Comparison of ENCODE assay signal across 9 cellular contexts in the genomic region with DNA sequence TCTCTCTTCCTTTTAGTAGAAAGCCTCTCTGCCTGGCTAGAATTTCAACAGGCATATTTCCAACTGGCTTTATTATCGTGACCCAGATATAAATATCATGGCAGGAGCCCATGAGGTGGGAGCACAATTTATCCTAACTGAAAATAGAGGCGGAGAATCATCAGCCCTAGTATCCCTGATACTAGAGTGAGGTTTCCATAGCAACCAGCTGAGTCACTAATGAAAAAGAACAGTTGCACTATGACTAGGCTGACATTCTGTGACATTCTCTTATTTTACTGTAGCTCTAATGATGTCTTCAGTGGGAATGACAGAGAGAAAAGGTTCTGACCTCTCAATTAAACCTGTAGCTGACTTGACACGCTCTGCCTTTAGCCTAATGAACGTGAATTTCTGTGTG.
A peak's percentile ranks its signal among the peaks of the same experiment; 100 is the strongest.
DNase-seq lines count a peak whose midpoint lies in the region; ATAC-seq, FAIRE-seq and TF ChIP-seq lines count a peak whose summit lies in the region.
"Had no signal": no experiment of that assay in that cellular context is flagged by ENCODE, and none has a peak within 500 bp of the region (broad histone marks: within the 10 kb centered on the region; RNA-seq: fewer than 3 reads in every experiment).

No MANE protein-coding gene starts in this region.

- no peak overlapping the region for H3K4me2 ChIP-seq in GM12878 (ENCODE audit: control insufficient read depth, insufficient read depth)

- SMC1A ChIA-PET in GM12878 (lab: Charles Lee; ENCODE audit: uncharacterized antibody, unreplicated experiment), result no interaction called here

- no peaks in the 10 kb centered on the region for H3K27me3 ChIP-seq in GM12878 (replicated peaks in 1 of 2; ENCODE audit: control insufficient read depth in 2 of 2, insufficient read depth in 2 of 2, low read length in 1 of 2)
- no peaks in the 10 kb centered on the region for H3K27me3 ChIP-seq in testis
- no peaks in the 10 kb centered on the region for H3K27me3 ChIP-seq in uterus

- no peaks in the 10 kb centered on the region for H3K36me3 Mint-ChIP-seq in activated CD4-positive, alpha-beta T cell treated with anti-CD3 and anti-CD28 coated beads, Interleukin-2, amount 10 ng/mL, durations not matched to agents 24 days and 14 days (ENCODE audit: low read depth)

- in situ Hi-C loops in GM12878 (cut with MboI), result no loop called here

- H3K4me1 ChIP-seq in GM12878 (ENCODE audit: control insufficient read depth, insufficient read depth, low read length), result peaks cover 9% of the 10 kb centered on the region
- H3K4me1 ChIP-seq in testis, result no peaks in the 10 kb centered on the region
- H3K4me1 ChIP-seq in uterus, result no peaks in the 10 kb centered on the region

- no peak overlapping the region for H3K4me3 ChIP-seq in GM12878
- no peak overlapping the region for H3K4me3 ChIP-seq in testis
- H3K4me3 ChIP-seq in uterus, result no peak overlapping the region

- no peak for TF ChIP-seq EP300 in GM12878 (IDR thresholded peaks at IDR 0.05; ENCODE audit: borderline replicate concordance in 1 of 2, control insufficient read depth in 1 of 2, low read depth in 2 of 2, low read length in 2 of 2)

- H3K9me3 ChIP-seq in GM12878 (replicated peaks; ENCODE audit: control insufficient read depth, insufficient read depth, low read length) (no peaks in the 10 kb centered on the region), testis (no peaks in the 10 kb centered on the region), uterus (no peaks in the 10 kb centered on the region)

- peaks cover 14% of the 10 kb centered on the region for H3K27me3 Mint-ChIP-seq in activated CD4-positive, alpha-beta T cell treated with anti-CD3 and anti-CD28 coated beads, Interleukin-2, amount 10 ng/mL, durations not matched to agents 24 days and 14 days

- POLR2A ChIA-PET in GM12878 (lab: Charles Lee), result no interaction called here

- H2AFZ ChIP-seq in GM12878 (ENCODE audit: control insufficient read depth, low read depth, low read length), result no peak overlapping the region

- no peaks in the 10 kb centered on the region for H4K20me1 ChIP-seq in GM12878 (ENCODE audit: control insufficient read depth, insufficient read depth)

- no peak overlapping the region for H3K27ac Mint-ChIP-seq in activated CD4-positive, alpha-beta T cell treated with anti-CD3 and anti-CD28 coated beads, Interleukin-2, amount 10 ng/mL, durations not matched to agents 24 days and 14 days

- DNase-seq in activated CD4-positive, alpha-beta T cell treated with anti-CD3 and anti-CD28 coated beads, Interleukin-2, amount 10 ng/mL, durations not matched to agents 24 days and 14 days, result no peak
- no peak for DNase-seq in activated CD4-positive, alpha-beta T cell treated with anti-CD3 and anti-CD28 coated beads, Interleukin-2, amount 50 U/mL, for 4 hours
- no peak for DNase-seq in GM12878 (ENCODE audit: low read depth, low spot score)
- peak; percentile 37 for DNase-seq in smooth muscle cell of the brain vasculature (ENCODE audit: low read depth, low spot score)
- no peak for DNase-seq in testis
- no peak for DNase-seq in uterus
- DNase-seq in NCI-H1436 (lab: John Stamatoyannopoulos, UW), result no peak
- DNase-seq: DND-41 had no signal

- 63% methylated on average over 4 of the region's 4 CpGs for WGBS in GM12878 (ENCODE audit: insufficient coverage, insufficient replicate concordance, low lambda C conversion rate, missing lambda C conversion rate)
- WGBS in testis, 2 donors, result 51 to 64% methylated on average over 4 of the region's 4 CpGs

- TF ChIP-seq POLR2A in GM12878 (IDR thresholded peaks at IDR 0.05; ENCODE audit: low read depth, low read length) (no peak), testis (IDR thresholded peaks at IDR 0.05) (no peak), uterus (IDR thresholded peaks at IDR 0.05) (no peak)

- no peaks in the 10 kb centered on the region for H3K79me2 ChIP-seq in GM12878 (ENCODE audit: control insufficient read depth, insufficient read depth, low read length)

- no peaks in the 10 kb centered on the region for H3K9me3 Mint-ChIP-seq in activated CD4-positive, alpha-beta T cell treated with anti-CD3 and anti-CD28 coated beads, Interleukin-2, amount 10 ng/mL, durations not matched to agents 24 days and 14 days

- RAD21 ChIA-PET in GM12878 (lab: Charles Lee; ENCODE audit: unreplicated experiment), result no interaction called here

- peaks cover 14% of the 10 kb centered on the region for H3K4me1 Mint-ChIP-seq in activated CD4-positive, alpha-beta T cell treated with anti-CD3 and anti-CD28 coated beads, Interleukin-2, amount 10 ng/mL, durations not matched to agents 24 days and 14 days

- H3K36me3 ChIP-seq in GM12878 (ENCODE audit: control insufficient read depth in 2 of 2, insufficient read depth in 2 of 2, low read length in 1 of 2), result no peaks in the 10 kb centered on the region
- H3K36me3 ChIP-seq in testis (ENCODE audit: low read depth, missing control alignments), result no peaks in the 10 kb centered on the region
- H3K36me3 ChIP-seq in uterus, result no peaks in the 10 kb centered on the region

- TF ChIP-seq CTCF in GM12878 (IDR thresholded peaks at IDR 0.05 in 2 of 3, conservative IDR thresholded peaks at IDR 0.05 in 1 of 3; ENCODE audit: control insufficient read depth in 2 of 3, extremely low read depth in 1 of 3, insufficient read depth in 1 of 3, low read depth in 3 of 3, low read length in 3 of 3) (no peak), testis (IDR thresholded peaks at IDR 0.05) (no peak), uterus (IDR thresholded peaks at IDR 0.05) (no peak)

- no peak overlapping the region for H3K9ac ChIP-seq in GM12878 (ENCODE audit: control insufficient read depth, insufficient read depth, low read length)

- no TSS peak for BruUV-seq in GM12878 (replicated peaks; lab: Mats Ljungman, UMichigan)

- FAIRE-seq in GM12878 (lab: Jason Lieb, UNC), result no peak

- TF ChIP-seq RAD21 in GM12878 (IDR thresholded peaks at IDR 0.05; ENCODE audit: insufficient read depth, low read depth, low read length), result no peak

- ATAC-seq in HG03432 (IDR thresholded peaks at IDR 0.05; ENCODE audit: unreplicated experiment) (peak; percentile 67), GM12878 (peak; percentile 77)

- CTCF ChIA-PET in GM12878 (lab: Yijun Ruan, JAX), result interaction anchor here (2.1 kb wide), 1 partner anchor 30 kb away, joined by 6 read pairs; no protein-coding TSS in a partner anchor

- H3K27ac ChIP-seq in GM12878 (ENCODE audit: control insufficient read depth, insufficient read depth), result no peak overlapping the region
- no peak overlapping the region for H3K27ac ChIP-seq in testis
- H3K27ac ChIP-seq in uterus, result no peak overlapping the region

- peak overlapping the region; percentile 11 for H3K4me3 Mint-ChIP-seq in activated CD4-positive, alpha-beta T cell treated with anti-CD3 and anti-CD28 coated beads, Interleukin-2, amount 10 ng/mL, durations not matched to agents 24 days and 14 days

- intact Hi-C loops in activated CD4-positive, alpha-beta T cell treated with anti-CD3 and anti-CD28 coated beads, Interleukin-2, amount 10 ng/mL, durations not matched to agents 24 days and 14 days (cut with micrococcal nuclease), result loop anchor here (1.0 kb wide), 1 partner anchor 29 kb away; no protein-coding TSS in a partner anchor
- intact Hi-C loops in GM12878 (cut with micrococcal nuclease; ENCODE audit: unreplicated experiment) (no loop called here), testis (cut with DNase I; ENCODE audit: low total_unique reads) (no loop called here), uterus (cut with DNase I; ENCODE audit: low total_unique reads) (no loop called here)

TF ChIP-seq in GM12878, 131 proteins besides CTCF, POLR2A, EP300 and RAD21 (continues in another document):
- TF ChIP-seq IKZF2 (IDR thresholded peaks at IDR 0.05), result 0 out of 4 replicates have a peak, but pooled peaks of 1 of the 2 experiments have one; percentile 11
- TF ChIP-seq TCF12 (IDR thresholded peaks at IDR 0.05; ENCODE audit: low read depth, low read length), result no peak
- no peak for TF ChIP-seq SIX5 (IDR thresholded peaks at IDR 0.05; ENCODE audit: low read depth, low read length, severe bottlenecking)
- TF ChIP-seq, protein P1, sequence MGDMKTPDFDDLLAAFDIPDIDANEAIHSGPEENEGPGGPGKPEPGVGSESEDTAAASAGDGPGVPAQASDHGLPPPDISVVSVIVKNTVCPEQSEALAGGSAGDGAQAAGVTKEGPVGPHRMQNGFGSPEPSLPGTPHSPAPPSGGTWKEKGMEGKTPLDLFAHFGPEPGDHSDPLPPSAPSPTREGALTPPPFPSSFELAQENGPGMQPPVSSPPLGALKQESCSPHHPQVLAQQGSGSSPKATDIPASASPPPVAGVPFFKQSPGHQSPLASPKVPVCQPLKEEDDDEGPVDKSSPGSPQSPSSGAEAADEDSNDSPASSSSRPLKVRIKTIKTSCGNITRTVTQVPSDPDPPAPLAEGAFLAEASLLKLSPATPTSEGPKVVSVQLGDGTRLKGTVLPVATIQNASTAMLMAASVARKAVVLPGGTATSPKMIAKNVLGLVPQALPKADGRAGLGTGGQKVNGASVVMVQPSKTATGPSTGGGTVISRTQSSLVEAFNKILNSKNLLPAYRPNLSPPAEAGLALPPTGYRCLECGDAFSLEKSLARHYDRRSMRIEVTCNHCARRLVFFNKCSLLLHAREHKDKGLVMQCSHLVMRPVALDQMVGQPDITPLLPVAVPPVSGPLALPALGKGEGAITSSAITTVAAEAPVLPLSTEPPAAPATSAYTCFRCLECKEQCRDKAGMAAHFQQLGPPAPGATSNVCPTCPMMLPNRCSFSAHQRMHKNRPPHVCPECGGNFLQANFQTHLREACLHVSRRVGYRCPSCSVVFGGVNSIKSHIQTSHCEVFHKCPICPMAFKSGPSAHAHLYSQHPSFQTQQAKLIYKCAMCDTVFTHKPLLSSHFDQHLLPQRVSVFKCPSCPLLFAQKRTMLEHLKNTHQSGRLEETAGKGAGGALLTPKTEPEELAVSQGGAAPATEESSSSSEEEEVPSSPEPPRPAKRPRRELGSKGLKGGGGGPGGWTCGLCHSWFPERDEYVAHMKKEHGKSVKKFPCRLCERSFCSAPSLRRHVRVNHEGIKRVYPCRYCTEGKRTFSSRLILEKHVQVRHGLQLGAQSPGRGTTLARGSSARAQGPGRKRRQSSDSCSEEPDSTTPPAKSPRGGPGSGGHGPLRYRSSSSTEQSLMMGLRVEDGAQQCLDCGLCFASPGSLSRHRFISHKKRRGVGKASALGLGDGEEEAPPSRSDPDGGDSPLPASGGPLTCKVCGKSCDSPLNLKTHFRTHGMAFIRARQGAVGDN (IDR thresholded peaks at IDR 0.05), result no peak
- peak; percentile 65 for TF ChIP-seq JUNB (IDR thresholded peaks at IDR 0.05)
- peak; percentile 46; the same call in 1 of the 2 replicates for TF ChIP-seq IRF4 (IDR thresholded peaks at IDR 0.05; ENCODE audit: low read depth, low read length)
- TF ChIP-seq BMI1 (IDR thresholded peaks at IDR 0.05; ENCODE audit: borderline replicate concordance), result peak; percentile 83
- TF ChIP-seq ZSCAN29 (IDR thresholded peaks at IDR 0.05), result no peak
- no peak for TF ChIP-seq SPI1 (IDR thresholded peaks at IDR 0.05; ENCODE audit: borderline replicate concordance, insufficient read depth, low read depth, low read length)
- no peak for TF ChIP-seq ZNF24 (IDR thresholded peaks at IDR 0.05)
- no peak for TF ChIP-seq HCFC1 (IDR thresholded peaks at IDR 0.05; ENCODE audit: low read length)
